19 cellular contexts compared by ENCODE assay signal in the genomic region with DNA sequence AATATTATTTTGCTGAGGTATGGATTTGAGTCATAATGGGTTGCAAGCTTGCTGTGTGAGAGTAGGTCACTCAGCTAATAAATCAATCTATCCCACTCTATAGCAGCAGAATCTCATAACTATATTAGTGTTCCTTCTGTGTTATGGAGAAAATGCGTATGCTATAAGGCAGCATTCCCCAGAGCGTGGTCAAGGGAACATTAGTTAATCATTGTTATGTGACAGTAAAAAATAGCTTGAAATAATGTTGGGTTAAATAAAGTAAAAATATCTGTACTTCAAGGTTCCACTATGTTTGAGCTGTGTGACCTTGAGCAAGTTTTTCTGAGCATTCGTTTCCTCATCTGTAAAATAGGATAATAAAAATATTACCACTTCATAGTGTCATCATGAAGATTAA.
"Had no signal": no experiment of that assay in that cellular context is flagged by ENCODE, and none has a peak within 500 bp of the region (broad histone marks: within the 10 kb centered on the region; RNA-seq: fewer than 3 reads in every experiment).

No MANE protein-coding gene starts in this region.

- H3K4me3 ChIP-seq: dorsolateral prefrontal cortex, heart right ventricle, lung, sigmoid colon, skin epidermis, stomach, uterus had no signal

- H3K9me3 ChIP-seq: heart right ventricle, sigmoid colon, stomach, uterus had no signal

- H3K27me3 ChIP-seq: dorsolateral prefrontal cortex, heart right ventricle, sigmoid colon, stomach, uterus had no signal

- H3K9me3 Mint-ChIP-seq: naive B cell, nephron progenitor cell had no signal

- H3K36me3 ChIP-seq: uterus had no signal

- H3K4me1 Mint-ChIP-seq: nephron progenitor cell had no signal

- H3K27ac Mint-ChIP-seq: naive B cell, nephron progenitor cell, type B pancreatic cell had no signal

- H3K4me3 Mint-ChIP-seq: naive B cell, nephron progenitor cell, type B pancreatic cell had no signal

- H3K27me3 Mint-ChIP-seq: naive B cell, type B pancreatic cell had no signal

- FAIRE-seq: keratinocyte had no signal

- H3K27ac ChIP-seq: heart right ventricle, sigmoid colon, skin epidermis, stomach, uterus had no signal

- DNase-seq: cortex of kidney; dorsolateral prefrontal cortex; effector CD8-positive, alpha-beta T cell; heart right ventricle; left ventricle myocardium superior; mesendoderm; naive B cell; nephron progenitor cell; posterior cingulate gyrus; sigmoid colon; stimulated activated CD4-positive, alpha-beta T cell treated with anti-CD3 and anti-CD28 coated beads, Interleukin-2, amount 100 ng/mL, for 24 hours; stimulated activated naive CD4-positive, alpha-beta T cell; stomach; substantia nigra; uterus had no signal
